25 cellular contexts compared by ENCODE assay signal in the genomic region with DNA sequence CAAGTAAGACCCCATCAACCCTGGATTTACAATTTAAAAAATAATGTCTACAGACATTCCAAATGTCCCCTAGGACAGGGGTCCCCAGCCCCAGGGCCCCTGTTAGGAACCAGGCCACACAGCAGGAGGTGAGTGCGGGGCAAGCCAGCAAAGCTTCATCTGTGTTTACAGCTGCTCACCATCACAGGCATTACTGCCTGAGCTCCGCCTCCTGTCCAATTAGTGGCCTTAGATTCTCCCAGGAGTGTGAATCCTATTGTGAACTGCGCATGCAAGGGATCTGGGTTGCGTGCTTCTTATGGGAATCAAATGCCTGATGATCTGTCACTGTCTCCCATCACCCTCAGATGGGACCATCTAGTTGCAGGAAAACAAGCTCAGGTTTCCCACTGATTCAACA.
"Had no signal": no experiment of that assay in that cellular context is flagged by ENCODE, and none has a peak within 500 bp of the region (broad histone marks: within the 10 kb centered on the region; RNA-seq: fewer than 3 reads in every experiment).

No MANE protein-coding gene starts in this region.

- H3K27ac Mint-ChIP-seq: activated CD4-positive, alpha-beta memory T cell treated with anti-CD3 and anti-CD28 coated beads, Interleukin-2, amount 10 ng/mL, durations not matched to agents 7 days and 5 days; activated CD4-positive, alpha-beta T cell treated with anti-CD3 and anti-CD28 coated beads for 36 hours; activated naive CD4-positive, alpha-beta T cell treated with anti-CD3 and anti-CD28 coated beads, Interleukin-2, amount 10 ng/mL, durations not matched to agents 7 days and 5 days; activated naive CD8-positive, alpha-beta T cell treated with anti-CD3 and anti-CD28 coated beads for 36 hours; activated T-helper 17 cell treated with anti-CD3 and anti-CD28 coated beads, Interleukin-2, amount 50 U/mL, for 72 hours had no signal

- H3K9me3 ChIP-seq: SK-N-SH had no signal

- H3K36me3 Mint-ChIP-seq: activated naive CD4-positive, alpha-beta T cell treated with anti-CD3 and anti-CD28 coated beads, Interleukin-2, amount 10 ng/mL, durations not matched to agents 7 days and 5 days; activated naive CD8-positive, alpha-beta T cell treated with anti-CD3 and anti-CD28 coated beads for 36 hours had no signal

- H3K27me3 ChIP-seq: brain microvascular endothelial cell, cardiac muscle cell had no signal

- H3K9me3 Mint-ChIP-seq: activated CD4-positive, alpha-beta memory T cell treated with anti-CD3 and anti-CD28 coated beads, Interleukin-2, amount 10 ng/mL, durations not matched to agents 7 days and 5 days; activated naive CD4-positive, alpha-beta T cell treated with anti-CD3 and anti-CD28 coated beads, Interleukin-2, amount 10 ng/mL, durations not matched to agents 7 days and 5 days; activated T-helper 17 cell treated with anti-CD3 and anti-CD28 coated beads, Interleukin-2, amount 50 U/mL, for 72 hours had no signal

- DNase-seq: activated CD4-positive, alpha-beta memory T cell treated with anti-CD3 and anti-CD28 coated beads, Interleukin-2, amount 10 ng/mL, durations not matched to agents 7 days and 5 days; activated CD4-positive, alpha-beta T cell treated with anti-CD3 and anti-CD28 coated beads for 36 hours; activated CD4-positive, alpha-beta T cell treated with anti-CD3 and anti-CD28 coated beads, Interleukin-2, amount 50 U/mL, for 1 hour; activated gamma-delta T cell; activated naive CD4-positive, alpha-beta T cell treated with anti-CD3 and anti-CD28 coated beads, Interleukin-2, amount 10 ng/mL, durations not matched to agents 7 days and 5 days; activated naive CD8-positive, alpha-beta T cell treated with anti-CD3 and anti-CD28 coated beads for 36 hours; activated T-cell treated with anti-CD3 and anti-CD28 coated beads for 4 hours; activated T-cell treated with anti-CD3 and anti-CD28 coated beads, Interleukin-2, amount 50 U/mL, for 48 hours; brain microvascular endothelial cell; IMR-90; Kasumi-1; KBM-7; NCI-H1048; NCI-H187; NCI-H2081 treated with DMSO at 0.1 percent for 48 hours; NCI-H345; NCI-H510A; NCI-H69; RPMI8226; SK-N-SH; T-helper 1 cell; WERI-Rb-1 had no signal

- H3K4me3 ChIP-seq: cardiac muscle cell had no signal

- H3K27ac ChIP-seq: brain microvascular endothelial cell, cardiac muscle cell, WERI-Rb-1 had no signal

- H3K4me1 Mint-ChIP-seq: activated CD4-positive, alpha-beta memory T cell treated with anti-CD3 and anti-CD28 coated beads, Interleukin-2, amount 10 ng/mL, durations not matched to agents 7 days and 5 days; activated CD4-positive, alpha-beta T cell treated with anti-CD3 and anti-CD28 coated beads for 36 hours; activated naive CD4-positive, alpha-beta T cell treated with anti-CD3 and anti-CD28 coated beads, Interleukin-2, amount 10 ng/mL, durations not matched to agents 7 days and 5 days; activated naive CD8-positive, alpha-beta T cell treated with anti-CD3 and anti-CD28 coated beads for 36 hours; activated T-helper 17 cell treated with anti-CD3 and anti-CD28 coated beads, Interleukin-2, amount 50 U/mL, for 72 hours had no signal

- H3K36me3 ChIP-seq: brain microvascular endothelial cell, cardiac muscle cell, WERI-Rb-1 had no signal

- H3K4me3 Mint-ChIP-seq: activated CD4-positive, alpha-beta memory T cell treated with anti-CD3 and anti-CD28 coated beads, Interleukin-2, amount 10 ng/mL, durations not matched to agents 7 days and 5 days; activated CD4-positive, alpha-beta T cell treated with anti-CD3 and anti-CD28 coated beads for 36 hours; activated naive CD4-positive, alpha-beta T cell treated with anti-CD3 and anti-CD28 coated beads, Interleukin-2, amount 10 ng/mL, durations not matched to agents 7 days and 5 days; activated naive CD8-positive, alpha-beta T cell treated with anti-CD3 and anti-CD28 coated beads for 36 hours; activated T-helper 17 cell treated with anti-CD3 and anti-CD28 coated beads, Interleukin-2, amount 50 U/mL, for 72 hours had no signal

- H3K27me3 Mint-ChIP-seq: activated T-helper 17 cell treated with anti-CD3 and anti-CD28 coated beads, Interleukin-2, amount 50 U/mL, for 72 hours had no signal

- ATAC-seq: activated CD4-positive, alpha-beta T cell treated with anti-CD3 and anti-CD28 coated beads for 36 hours; activated T-helper 17 cell treated with anti-CD3 and anti-CD28 coated beads, Interleukin-2, amount 50 U/mL, for 72 hours; Right ventricle myocardium inferior had no signal
